1 cellular context compared by ENCODE assay signal in the genomic region with DNA sequence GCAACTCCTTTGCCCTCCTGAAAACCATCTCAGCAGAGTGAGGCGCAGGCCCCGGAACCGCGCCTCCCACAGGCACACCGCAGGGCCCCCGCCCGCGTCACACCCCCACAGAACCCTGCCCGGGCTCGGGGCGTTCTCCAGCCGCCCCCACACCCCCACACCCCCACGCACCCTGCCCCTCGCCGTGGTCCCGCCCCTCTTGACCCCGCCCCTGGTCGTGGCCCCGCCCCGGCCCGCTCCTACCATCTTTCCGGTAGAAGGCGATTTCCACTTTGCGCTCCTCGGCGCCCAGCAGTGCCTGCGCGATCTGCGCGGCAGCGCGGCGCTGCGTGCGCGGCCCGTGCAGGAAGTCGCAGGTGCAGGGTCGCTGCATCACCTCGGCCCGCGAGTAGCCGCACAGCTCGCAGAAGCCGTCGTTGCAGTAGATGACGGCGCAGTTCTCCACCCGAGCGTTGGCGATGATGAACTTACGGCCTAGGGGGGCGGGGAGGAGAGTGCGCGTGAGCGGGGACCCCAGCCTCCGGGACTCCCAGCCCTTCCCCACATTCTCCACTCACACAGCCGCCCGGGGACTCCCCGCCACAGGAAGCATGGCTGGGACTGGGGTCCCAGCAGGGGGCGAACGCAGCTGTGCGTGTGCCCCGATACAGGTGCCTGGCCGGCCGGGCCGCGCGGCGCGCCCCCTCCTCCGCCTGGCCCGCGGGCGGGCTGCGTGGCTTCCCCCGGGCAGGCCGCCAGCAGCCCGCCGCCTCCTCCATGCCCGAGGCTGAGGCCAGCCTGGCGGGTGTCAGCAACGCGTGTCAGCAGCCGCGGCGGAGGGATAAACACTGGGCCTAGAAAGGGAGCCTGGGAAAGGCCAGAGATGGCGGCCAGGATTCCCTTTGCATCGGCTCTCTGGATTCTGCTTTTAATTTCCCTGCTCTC.
TF ChIP-seq lines count a peak whose summit lies in the region.

No MANE protein-coding gene starts in this region.

TF ChIP-seq in K562, 482 proteins besides CTCF, POLR2A, EP300 and RAD21 (continued from another document and continues in another):
- TF ChIP-seq, protein P1, sequence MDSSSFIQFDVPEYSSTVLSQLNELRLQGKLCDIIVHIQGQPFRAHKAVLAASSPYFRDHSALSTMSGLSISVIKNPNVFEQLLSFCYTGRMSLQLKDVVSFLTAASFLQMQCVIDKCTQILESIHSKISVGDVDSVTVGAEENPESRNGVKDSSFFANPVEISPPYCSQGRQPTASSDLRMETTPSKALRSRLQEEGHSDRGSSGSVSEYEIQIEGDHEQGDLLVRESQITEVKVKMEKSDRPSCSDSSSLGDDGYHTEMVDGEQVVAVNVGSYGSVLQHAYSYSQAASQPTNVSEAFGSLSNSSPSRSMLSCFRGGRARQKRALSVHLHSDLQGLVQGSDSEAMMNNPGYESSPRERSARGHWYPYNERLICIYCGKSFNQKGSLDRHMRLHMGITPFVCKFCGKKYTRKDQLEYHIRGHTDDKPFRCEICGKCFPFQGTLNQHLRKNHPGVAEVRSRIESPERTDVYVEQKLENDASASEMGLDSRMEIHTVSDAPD (CRISPR knock-in tag; IDR thresholded peaks at IDR 0.05): no peak
- TF ChIP-seq HDGF (IDR thresholded peaks at IDR 0.05): 0 out of 2 replicates have a peak, but pooled peaks have one; percentile 24
- TF ChIP-seq HSF4 (CRISPR knock-in tag; IDR thresholded peaks at IDR 0.05; ENCODE audit: borderline replicate concordance): no peak
- TF ChIP-seq ZNF75A (CRISPR knock-in tag; IDR thresholded peaks at IDR 0.05): no peak
- TF ChIP-seq SMARCA4 (IDR thresholded peaks at IDR 0.05): no peak
- no peak for TF ChIP-seq MXI1 (IDR thresholded peaks at IDR 0.05; ENCODE audit: low read depth, low read length)
- TF ChIP-seq, protein P2, sequence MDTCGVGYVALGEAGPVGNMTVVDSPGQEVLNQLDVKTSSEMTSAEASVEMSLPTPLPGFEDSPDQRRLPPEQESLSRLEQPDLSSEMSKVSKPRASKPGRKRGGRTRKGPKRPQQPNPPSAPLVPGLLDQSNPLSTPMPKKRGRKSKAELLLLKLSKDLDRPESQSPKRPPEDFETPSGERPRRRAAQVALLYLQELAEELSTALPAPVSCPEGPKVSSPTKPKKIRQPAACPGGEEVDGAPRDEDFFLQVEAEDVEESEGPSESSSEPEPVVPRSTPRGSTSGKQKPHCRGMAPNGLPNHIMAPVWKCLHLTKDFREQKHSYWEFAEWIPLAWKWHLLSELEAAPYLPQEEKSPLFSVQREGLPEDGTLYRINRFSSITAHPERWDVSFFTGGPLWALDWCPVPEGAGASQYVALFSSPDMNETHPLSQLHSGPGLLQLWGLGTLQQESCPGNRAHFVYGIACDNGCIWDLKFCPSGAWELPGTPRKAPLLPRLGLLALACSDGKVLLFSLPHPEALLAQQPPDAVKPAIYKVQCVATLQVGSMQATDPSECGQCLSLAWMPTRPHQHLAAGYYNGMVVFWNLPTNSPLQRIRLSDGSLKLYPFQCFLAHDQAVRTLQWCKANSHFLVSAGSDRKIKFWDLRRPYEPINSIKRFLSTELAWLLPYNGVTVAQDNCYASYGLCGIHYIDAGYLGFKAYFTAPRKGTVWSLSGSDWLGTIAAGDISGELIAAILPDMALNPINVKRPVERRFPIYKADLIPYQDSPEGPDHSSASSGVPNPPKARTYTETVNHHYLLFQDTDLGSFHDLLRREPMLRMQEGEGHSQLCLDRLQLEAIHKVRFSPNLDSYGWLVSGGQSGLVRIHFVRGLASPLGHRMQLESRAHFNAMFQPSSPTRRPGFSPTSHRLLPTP (IDR thresholded peaks at IDR 0.05; ENCODE audit: borderline replicate concordance, extremely low read depth, insufficient read length): no peak
- no peak; the same call in 1 of the 2 replicates for TF ChIP-seq ZNF644 (tag; IDR thresholded peaks at IDR 0.05; ENCODE audit: low read depth)
- TF ChIP-seq GABPA (tag; conservative IDR thresholded peaks at IDR 0.05; ENCODE audit: low read depth): peak; percentile 77
- no peak for TF ChIP-seq MECOM (CRISPR knock-in tag; IDR thresholded peaks at IDR 0.05)
- peak; percentile 5; the same call in 1 of the 2 replicates for TF ChIP-seq MAFF (IDR thresholded peaks at IDR 0.05; ENCODE audit: low read length)
- TF ChIP-seq MAFK (IDR thresholded peaks at IDR 0.05; ENCODE audit: low read length): peak; percentile 32; the same call in 1 of the 2 replicates
- TF ChIP-seq, protein P3, sequence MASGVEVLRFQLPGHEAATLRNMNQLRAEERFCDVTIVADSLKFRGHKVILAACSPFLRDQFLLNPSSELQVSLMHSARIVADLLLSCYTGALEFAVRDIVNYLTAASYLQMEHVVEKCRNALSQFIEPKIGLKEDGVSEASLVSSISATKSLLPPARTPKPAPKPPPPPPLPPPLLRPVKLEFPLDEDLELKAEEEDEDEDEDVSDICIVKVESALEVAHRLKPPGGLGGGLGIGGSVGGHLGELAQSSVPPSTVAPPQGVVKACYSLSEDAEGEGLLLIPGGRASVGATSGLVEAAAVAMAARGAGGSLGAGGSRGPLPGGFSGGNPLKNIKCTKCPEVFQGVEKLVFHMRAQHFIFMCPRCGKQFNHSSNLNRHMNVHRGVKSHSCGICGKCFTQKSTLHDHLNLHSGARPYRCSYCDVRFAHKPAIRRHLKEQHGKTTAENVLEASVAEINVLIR (CRISPR knock-in tag; IDR thresholded peaks at IDR 0.05): no peak
- no peak; the same call in 1 of the 2 replicates for TF ChIP-seq MBD2 (IDR thresholded peaks at IDR 0.05; ENCODE audit: borderline replicate concordance, low read depth)
- TF ChIP-seq POLR2H (tag; IDR thresholded peaks at IDR 0.05; ENCODE audit: low read depth): no peak
- TF ChIP-seq ZBTB1 (CRISPR knock-in tag; IDR thresholded peaks at IDR 0.05; ENCODE audit: borderline replicate concordance, low read depth): peak; percentile 71
- TF ChIP-seq, protein P4, sequence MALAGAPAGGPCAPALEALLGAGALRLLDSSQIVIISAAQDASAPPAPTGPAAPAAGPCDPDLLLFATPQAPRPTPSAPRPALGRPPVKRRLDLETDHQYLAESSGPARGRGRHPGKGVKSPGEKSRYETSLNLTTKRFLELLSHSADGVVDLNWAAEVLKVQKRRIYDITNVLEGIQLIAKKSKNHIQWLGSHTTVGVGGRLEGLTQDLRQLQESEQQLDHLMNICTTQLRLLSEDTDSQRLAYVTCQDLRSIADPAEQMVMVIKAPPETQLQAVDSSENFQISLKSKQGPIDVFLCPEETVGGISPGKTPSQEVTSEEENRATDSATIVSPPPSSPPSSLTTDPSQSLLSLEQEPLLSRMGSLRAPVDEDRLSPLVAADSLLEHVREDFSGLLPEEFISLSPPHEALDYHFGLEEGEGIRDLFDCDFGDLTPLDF (CRISPR knock-in tag; IDR thresholded peaks at IDR 0.05): peak; percentile 43; the same call in 1 of the 2 replicates
- TF ChIP-seq MYBL2 (IDR thresholded peaks at IDR 0.05; ENCODE audit: low read depth): no peak
- no peak for TF ChIP-seq MYBL2 (CRISPR knock-in tag; IDR thresholded peaks at IDR 0.05; ENCODE audit: borderline replicate concordance)
- no peak for TF ChIP-seq ZNF586 (CRISPR knock-in tag; conservative IDR thresholded peaks at IDR 0.05)
- TF ChIP-seq RNF2 (IDR thresholded peaks at IDR 0.05): peak; percentile 47; the same call in 1 of the 2 replicates
- no peak for TF ChIP-seq NR2F6 (CRISPR knock-in tag; IDR thresholded peaks at IDR 0.05)
- peak; percentile 91 to 93 for TF ChIP-seq NRF1 (conservative IDR thresholded peaks at IDR 0.05 in 1 of 2, IDR thresholded peaks at IDR 0.05 in 1 of 2)
- TF ChIP-seq ZNF584 (CRISPR knock-in tag; IDR thresholded peaks at IDR 0.05; ENCODE audit: low read depth): no peak
- peak; percentile 77 for TF ChIP-seq ZNF316 (IDR thresholded peaks at IDR 0.05)
- TF ChIP-seq ADNP (tag; IDR thresholded peaks at IDR 0.05): no peak
- TF ChIP-seq MED1 (CRISPR knock-in tag; IDR thresholded peaks at IDR 0.05; ENCODE audit: borderline replicate concordance): no peak
- TF ChIP-seq ZBTB17 (CRISPR knock-in tag; IDR thresholded peaks at IDR 0.05): no peak
- no peak for TF ChIP-seq KDM1A (IDR thresholded peaks at IDR 0.05)
- TF ChIP-seq, protein P5, sequence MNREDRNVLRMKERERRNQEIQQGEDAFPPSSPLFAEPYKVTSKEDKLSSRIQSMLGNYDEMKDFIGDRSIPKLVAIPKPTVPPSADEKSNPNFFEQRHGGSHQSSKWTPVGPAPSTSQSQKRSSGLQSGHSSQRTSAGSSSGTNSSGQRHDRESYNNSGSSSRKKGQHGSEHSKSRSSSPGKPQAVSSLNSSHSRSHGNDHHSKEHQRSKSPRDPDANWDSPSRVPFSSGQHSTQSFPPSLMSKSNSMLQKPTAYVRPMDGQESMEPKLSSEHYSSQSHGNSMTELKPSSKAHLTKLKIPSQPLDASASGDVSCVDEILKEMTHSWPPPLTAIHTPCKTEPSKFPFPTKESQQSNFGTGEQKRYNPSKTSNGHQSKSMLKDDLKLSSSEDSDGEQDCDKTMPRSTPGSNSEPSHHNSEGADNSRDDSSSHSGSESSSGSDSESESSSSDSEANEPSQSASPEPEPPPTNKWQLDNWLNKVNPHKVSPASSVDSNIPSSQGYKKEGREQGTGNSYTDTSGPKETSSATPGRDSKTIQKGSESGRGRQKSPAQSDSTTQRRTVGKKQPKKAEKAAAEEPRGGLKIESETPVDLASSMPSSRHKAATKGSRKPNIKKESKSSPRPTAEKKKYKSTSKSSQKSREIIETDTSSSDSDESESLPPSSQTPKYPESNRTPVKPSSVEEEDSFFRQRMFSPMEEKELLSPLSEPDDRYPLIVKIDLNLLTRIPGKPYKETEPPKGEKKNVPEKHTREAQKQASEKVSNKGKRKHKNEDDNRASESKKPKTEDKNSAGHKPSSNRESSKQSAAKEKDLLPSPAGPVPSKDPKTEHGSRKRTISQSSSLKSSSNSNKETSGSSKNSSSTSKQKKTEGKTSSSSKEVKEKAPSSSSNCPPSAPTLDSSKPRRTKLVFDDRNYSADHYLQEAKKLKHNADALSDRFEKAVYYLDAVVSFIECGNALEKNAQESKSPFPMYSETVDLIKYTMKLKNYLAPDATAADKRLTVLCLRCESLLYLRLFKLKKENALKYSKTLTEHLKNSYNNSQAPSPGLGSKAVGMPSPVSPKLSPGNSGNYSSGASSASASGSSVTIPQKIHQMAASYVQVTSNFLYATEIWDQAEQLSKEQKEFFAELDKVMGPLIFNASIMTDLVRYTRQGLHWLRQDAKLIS (CRISPR knock-in tag; IDR thresholded peaks at IDR 0.05): no peak
- TF ChIP-seq BMI1 (IDR thresholded peaks at IDR 0.05; ENCODE audit: low read length): no peak
- no peak for TF ChIP-seq FOXJ3 (CRISPR knock-in tag; IDR thresholded peaks at IDR 0.05)
- no peak for TF ChIP-seq MIER1 (IDR thresholded peaks at IDR 0.05; ENCODE audit: low read depth)
- TF ChIP-seq, protein P6, sequence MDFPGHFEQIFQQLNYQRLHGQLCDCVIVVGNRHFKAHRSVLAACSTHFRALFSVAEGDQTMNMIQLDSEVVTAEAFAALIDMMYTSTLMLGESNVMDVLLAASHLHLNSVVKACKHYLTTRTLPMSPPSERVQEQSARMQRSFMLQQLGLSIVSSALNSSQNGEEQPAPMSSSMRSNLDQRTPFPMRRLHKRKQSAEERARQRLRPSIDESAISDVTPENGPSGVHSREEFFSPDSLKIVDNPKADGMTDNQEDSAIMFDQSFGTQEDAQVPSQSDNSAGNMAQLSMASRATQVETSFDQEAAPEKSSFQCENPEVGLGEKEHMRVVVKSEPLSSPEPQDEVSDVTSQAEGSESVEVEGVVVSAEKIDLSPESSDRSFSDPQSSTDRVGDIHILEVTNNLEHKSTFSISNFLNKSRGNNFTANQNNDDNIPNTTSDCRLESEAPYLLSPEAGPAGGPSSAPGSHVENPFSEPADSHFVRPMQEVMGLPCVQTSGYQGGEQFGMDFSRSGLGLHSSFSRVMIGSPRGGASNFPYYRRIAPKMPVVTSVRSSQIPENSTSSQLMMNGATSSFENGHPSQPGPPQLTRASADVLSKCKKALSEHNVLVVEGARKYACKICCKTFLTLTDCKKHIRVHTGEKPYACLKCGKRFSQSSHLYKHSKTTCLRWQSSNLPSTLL (IDR thresholded peaks at IDR 0.05): no peak
- no peak for TF ChIP-seq BACH1 (tag; IDR thresholded peaks at IDR 0.05)
- no peak for TF ChIP-seq ZNF311 (CRISPR knock-in tag; IDR thresholded peaks at IDR 0.05)
- TF ChIP-seq, protein P7, sequence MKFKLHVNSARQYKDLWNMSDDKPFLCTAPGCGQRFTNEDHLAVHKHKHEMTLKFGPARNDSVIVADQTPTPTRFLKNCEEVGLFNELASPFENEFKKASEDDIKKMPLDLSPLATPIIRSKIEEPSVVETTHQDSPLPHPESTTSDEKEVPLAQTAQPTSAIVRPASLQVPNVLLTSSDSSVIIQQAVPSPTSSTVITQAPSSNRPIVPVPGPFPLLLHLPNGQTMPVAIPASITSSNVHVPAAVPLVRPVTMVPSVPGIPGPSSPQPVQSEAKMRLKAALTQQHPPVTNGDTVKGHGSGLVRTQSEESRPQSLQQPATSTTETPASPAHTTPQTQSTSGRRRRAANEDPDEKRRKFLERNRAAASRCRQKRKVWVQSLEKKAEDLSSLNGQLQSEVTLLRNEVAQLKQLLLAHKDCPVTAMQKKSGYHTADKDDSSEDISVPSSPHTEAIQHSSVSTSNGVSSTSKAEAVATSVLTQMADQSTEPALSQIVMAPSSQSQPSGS (CRISPR knock-in tag; IDR thresholded peaks at IDR 0.05): no peak
- peak; percentile 69 for TF ChIP-seq CCNT2 (IDR thresholded peaks at IDR 0.05; ENCODE audit: borderline replicate concordance, extremely low read depth, insufficient read length, low read depth, low read length)
- no peak for TF ChIP-seq STAT5B (CRISPR knock-in tag; IDR thresholded peaks at IDR 0.05)
- TF ChIP-seq MTA2 (IDR thresholded peaks at IDR 0.05; ENCODE audit: low read depth): no peak
- TF ChIP-seq ZNF184 (CRISPR knock-in tag; IDR thresholded peaks at IDR 0.05): no peak
- TF ChIP-seq, protein P8, sequence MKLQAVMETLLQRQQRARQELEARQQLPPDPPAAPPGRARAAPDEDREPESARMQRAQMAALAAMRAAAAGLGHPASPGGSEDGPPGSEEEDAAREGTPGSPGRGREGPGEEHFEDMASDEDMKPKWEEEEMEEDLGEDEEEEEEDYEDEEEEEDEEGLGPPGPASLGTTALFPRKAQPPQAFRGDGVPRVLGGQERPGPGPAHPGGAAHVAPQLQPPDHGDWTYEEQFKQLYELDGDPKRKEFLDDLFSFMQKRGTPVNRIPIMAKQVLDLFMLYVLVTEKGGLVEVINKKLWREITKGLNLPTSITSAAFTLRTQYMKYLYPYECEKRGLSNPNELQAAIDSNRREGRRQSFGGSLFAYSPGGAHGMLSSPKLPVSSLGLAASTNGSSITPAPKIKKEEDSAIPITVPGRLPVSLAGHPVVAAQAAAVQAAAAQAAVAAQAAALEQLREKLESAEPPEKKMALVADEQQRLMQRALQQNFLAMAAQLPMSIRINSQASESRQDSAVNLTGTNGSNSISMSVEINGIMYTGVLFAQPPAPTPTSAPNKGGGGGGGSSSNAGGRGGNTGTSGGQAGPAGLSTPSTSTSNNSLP (IDR thresholded peaks at IDR 0.05; ENCODE audit: borderline replicate concordance, low read depth, low read length): no peak
- TF ChIP-seq, protein P9, sequence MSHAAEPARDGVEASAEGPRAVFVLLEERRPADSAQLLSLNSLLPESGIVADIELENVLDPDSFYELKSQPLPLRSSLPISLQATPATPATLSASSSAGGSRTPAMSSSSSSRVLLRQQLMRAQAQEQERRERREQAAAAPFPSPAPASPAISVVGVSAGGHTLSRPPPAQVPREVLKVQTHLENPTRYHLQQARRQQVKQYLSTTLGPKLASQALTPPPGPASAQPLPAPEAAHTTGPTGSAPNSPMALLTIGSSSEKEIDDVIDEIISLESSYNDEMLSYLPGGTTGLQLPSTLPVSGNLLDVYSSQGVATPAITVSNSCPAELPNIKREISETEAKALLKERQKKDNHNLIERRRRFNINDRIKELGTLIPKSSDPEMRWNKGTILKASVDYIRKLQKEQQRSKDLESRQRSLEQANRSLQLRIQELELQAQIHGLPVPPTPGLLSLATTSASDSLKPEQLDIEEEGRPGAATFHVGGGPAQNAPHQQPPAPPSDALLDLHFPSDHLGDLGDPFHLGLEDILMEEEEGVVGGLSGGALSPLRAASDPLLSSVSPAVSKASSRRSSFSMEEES (CRISPR knock-in tag; IDR thresholded peaks at IDR 0.05): no peak
